In the genomic region with DNA sequence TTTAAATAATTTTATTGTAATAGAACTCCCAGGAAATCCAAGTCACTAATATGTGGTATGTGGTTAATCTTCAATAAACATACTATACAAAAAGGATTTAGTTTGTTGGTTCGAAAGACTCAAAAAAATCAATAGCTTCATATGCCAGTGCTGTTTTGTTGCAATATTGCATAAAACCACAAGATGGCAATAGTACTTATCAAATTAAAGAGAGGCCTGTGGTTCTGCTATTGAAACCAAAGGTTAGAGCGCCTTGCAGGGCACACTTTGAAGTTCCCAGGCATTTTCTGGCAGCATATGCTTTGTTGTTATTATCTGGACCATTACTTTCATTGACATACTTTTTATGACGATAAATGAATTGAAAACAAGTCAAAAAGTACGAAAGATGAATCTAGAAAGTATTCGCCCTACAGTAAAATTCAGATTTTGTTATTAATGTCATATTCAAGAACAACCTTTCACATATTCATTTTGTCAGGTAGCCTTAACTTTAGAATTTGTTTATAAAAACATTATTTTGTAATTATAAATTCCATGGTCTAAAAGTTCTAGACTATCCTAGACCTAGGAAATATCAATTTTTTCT, we compare ENCODE assay signal across 9 cellular contexts.
DNase-seq lines count a peak whose midpoint lies in the region; ATAC-seq and TF ChIP-seq lines count a peak whose summit lies in the region.
"Had no signal": no experiment of that assay in that cellular context is flagged by ENCODE, and none has a peak within 500 bp of the region (broad histone marks: within the 10 kb centered on the region; RNA-seq: fewer than 3 reads in every experiment).

No MANE protein-coding gene starts in this region.

- no peaks in the 10 kb centered on the region for H3K36me3 Mint-ChIP-seq in activated CD4-positive, alpha-beta T cell treated with anti-CD3 and anti-CD28 coated beads, Interleukin-2, amount 10 ng/mL, durations not matched to agents 7 days and 5 days (ENCODE audit: low read depth)
- H3K36me3 Mint-ChIP-seq: CD8-positive, alpha-beta memory T cell had no signal

- intact Hi-C loops in upper lobe of right lung (cut with DNase I): no loop called here

- DNase-seq in activated CD4-positive, alpha-beta T cell treated with anti-CD3 and anti-CD28 coated beads, Interleukin-2, amount 10 ng/mL, durations not matched to agents 7 days and 5 days: peak; percentile 50
- DNase-seq in activated CD4-positive, alpha-beta T cell treated with anti-CD3 and anti-CD28 coated beads, Interleukin-2, amount 50 U/mL, for 1 hour: no peak
- peak; percentile 66 for DNase-seq in LNCaP clone FGC (ENCODE audit: low read depth)
- DNase-seq in OCI-M1 (lab: John Stamatoyannopoulos, UW): peak; percentile 90
- peak; percentile 65 for DNase-seq in cerebellum (ENCODE audit: low spot score)
- no peak for DNase-seq in left lobe of liver (ENCODE audit: low spot score)
- no peak for DNase-seq in upper lobe of right lung

- no peaks in the 10 kb centered on the region for H3K4me1 ChIP-seq in upper lobe of right lung

- no peak overlapping the region for H3K27ac Mint-ChIP-seq in activated CD4-positive, alpha-beta T cell treated with anti-CD3 and anti-CD28 coated beads, Interleukin-2, amount 10 ng/mL, durations not matched to agents 7 days and 5 days

- CTCF ChIA-PET in activated CD4-positive, alpha-beta T cell treated with anti-CD3 and anti-CD28 coated beads, Interleukin-2, amount 10 ng/mL, durations not matched to agents 7 days and 5 days (lab: Charles Lee): no interaction called here

- H3K4me3 Mint-ChIP-seq in activated CD4-positive, alpha-beta T cell treated with anti-CD3 and anti-CD28 coated beads, Interleukin-2, amount 10 ng/mL, durations not matched to agents 7 days and 5 days: no peak overlapping the region
- H3K4me3 Mint-ChIP-seq: CD8-positive, alpha-beta memory T cell had no signal

- ATAC-seq in GM21825 (IDR thresholded peaks at IDR 0.05; ENCODE audit: unreplicated experiment): peak; percentile 75
- ATAC-seq in left lobe of liver: peak; percentile 99
- peak; percentile 90 for ATAC-seq in upper lobe of right lung

- H3K4me1 Mint-ChIP-seq in activated CD4-positive, alpha-beta T cell treated with anti-CD3 and anti-CD28 coated beads, Interleukin-2, amount 10 ng/mL, durations not matched to agents 7 days and 5 days: no peaks in the 10 kb centered on the region
- H3K4me1 Mint-ChIP-seq: CD8-positive, alpha-beta memory T cell had no signal

- no peaks in the 10 kb centered on the region for H3K9me3 ChIP-seq in upper lobe of right lung

- no peaks in the 10 kb centered on the region for H3K27me3 Mint-ChIP-seq in activated CD4-positive, alpha-beta T cell treated with anti-CD3 and anti-CD28 coated beads, Interleukin-2, amount 10 ng/mL, durations not matched to agents 7 days and 5 days
- H3K27me3 Mint-ChIP-seq: CD8-positive, alpha-beta memory T cell had no signal

- TF ChIP-seq CTCF in LNCaP clone FGC (IDR thresholded peaks at IDR 0.05; ENCODE audit: control insufficient read depth, extremely low read depth, insufficient read depth) (peak; percentile 53), upper lobe of right lung (IDR thresholded peaks at IDR 0.05) (peak; percentile 71)

- H3K36me3 ChIP-seq in upper lobe of right lung: no peaks in the 10 kb centered on the region

- H3K4me3 ChIP-seq in LNCaP clone FGC (ENCODE audit: low read depth, low read length) (no peak overlapping the region), upper lobe of right lung (no peak overlapping the region)

- no peaks in the 10 kb centered on the region for H3K27me3 ChIP-seq in upper lobe of right lung

- POLR2A ChIA-PET in activated CD4-positive, alpha-beta T cell treated with anti-CD3 and anti-CD28 coated beads, Interleukin-2, amount 10 ng/mL, durations not matched to agents 7 days and 5 days (lab: Charles Lee): interaction anchor here (0.6 kb wide), 1 partner anchor 223 kb away, joined by 3 read pairs; no protein-coding TSS in a partner anchor

- H3K9me3 Mint-ChIP-seq in activated CD4-positive, alpha-beta T cell treated with anti-CD3 and anti-CD28 coated beads, Interleukin-2, amount 10 ng/mL, durations not matched to agents 7 days and 5 days: no peaks in the 10 kb centered on the region

- H3K27ac ChIP-seq in upper lobe of right lung: no peak overlapping the region

Comparison
In these comparisons a context has a peak if more than half of its experiments do, and no peak if none do; other contexts are left out.
1. DNase-seq: peak in activated CD4-positive, alpha-beta T cell treated with anti-CD3 and anti-CD28 coated beads, Interleukin-2, amount 10 ng/mL, durations not matched to agents 7 days and 5 days (single experiment), LNCaP clone FGC (single experiment), OCI-M1 (single experiment) and cerebellum (single experiment); none in activated CD4-positive, alpha-beta T cell treated with anti-CD3 and anti-CD28 coated beads, Interleukin-2, amount 50 U/mL, for 1 hour (single experiment), left lobe of liver (single experiment) and upper lobe of right lung (single experiment).
2. Peak in every context shown above with its lines, with median percentiles within 50 percentile points of each other: ATAC-seq.